7 cellular contexts compared by ENCODE assay signal in genomic region chr1:145161046-145161752, GRCh38.
A peak's percentile ranks its signal among the peaks of the same experiment; 100 is the strongest.
DNase-seq lines count a peak whose midpoint lies in the region; ATAC-seq and TF ChIP-seq lines count a peak whose summit lies in the region.
"Not testable (repeated sequence)": the region's sequence is repeated elsewhere in the genome, so short reads cannot be mapped to it uniquely, and the experiment has no call there.

No MANE protein-coding gene starts in this region.

- TF ChIP-seq CTCF in activated CD8-positive, alpha-beta T cell treated with anti-CD3 and anti-CD28 coated beads for 36 hours (IDR thresholded peaks at IDR 0.05); foreskin keratinocyte (conservative IDR thresholded peaks at IDR 0.05): not testable (repeated sequence)

- ATAC-seq in GM18520 (IDR thresholded peaks at IDR 0.05; ENCODE audit: unreplicated experiment) (peak; percentile 54), GM21423 (IDR thresholded peaks at IDR 0.05; ENCODE audit: unreplicated experiment) (peak; percentile 47), HG02870 (IDR thresholded peaks at IDR 0.05; ENCODE audit: unreplicated experiment) (peak; percentile 64), HG03469 (IDR thresholded peaks at IDR 0.05; ENCODE audit: unreplicated experiment) (peak; percentile 47), foreskin keratinocyte (peak; percentile 87), naive B cell (ENCODE audit: low read depth in 2 of 2) (peak; percentile 43 to 46)
- ATAC-seq in activated CD8-positive, alpha-beta T cell treated with anti-CD3 and anti-CD28 coated beads for 36 hours, result peak; percentile 79

- H3K4me3 Mint-ChIP-seq in activated CD8-positive, alpha-beta T cell treated with anti-CD3 and anti-CD28 coated beads for 36 hours; naive B cell: not testable (repeated sequence)

- H3K27ac ChIP-seq in foreskin keratinocyte, result not testable (repeated sequence)

- POLR2A ChIA-PET in activated CD8-positive, alpha-beta T cell treated with anti-CD3 and anti-CD28 coated beads for 36 hours (lab: Charles Lee), result not testable (repeated sequence)

- not testable (repeated sequence) for H3K36me3 Mint-ChIP-seq in activated CD8-positive, alpha-beta T cell treated with anti-CD3 and anti-CD28 coated beads for 36 hours (ENCODE audit: low read depth); naive B cell

- not testable (repeated sequence) for DNase-seq in activated CD8-positive, alpha-beta T cell treated with anti-CD3 and anti-CD28 coated beads for 36 hours; foreskin keratinocyte
- DNase-seq in naive B cell, result peak; percentile 31

- not testable (repeated sequence) for H3K4me1 ChIP-seq in foreskin keratinocyte

- H3K27me3 ChIP-seq in foreskin keratinocyte, result not testable (repeated sequence)

- intact Hi-C loops in activated CD8-positive, alpha-beta T cell treated with anti-CD3 and anti-CD28 coated beads for 36 hours (cut with micrococcal nuclease), result not testable (repeated sequence)

- not testable (repeated sequence) for H3K27me3 Mint-ChIP-seq in activated CD8-positive, alpha-beta T cell treated with anti-CD3 and anti-CD28 coated beads for 36 hours; naive B cell

- not testable (repeated sequence) for H3K4me1 Mint-ChIP-seq in activated CD8-positive, alpha-beta T cell treated with anti-CD3 and anti-CD28 coated beads for 36 hours (ENCODE audit: low read depth); naive B cell

- not testable (repeated sequence) for H3K9me3 Mint-ChIP-seq in activated CD8-positive, alpha-beta T cell treated with anti-CD3 and anti-CD28 coated beads for 36 hours; naive B cell

- CTCF ChIA-PET in activated CD8-positive, alpha-beta T cell treated with anti-CD3 and anti-CD28 coated beads for 36 hours (lab: Charles Lee), result not testable (repeated sequence)

- H3K27ac Mint-ChIP-seq in activated CD8-positive, alpha-beta T cell treated with anti-CD3 and anti-CD28 coated beads for 36 hours; naive B cell: not testable (repeated sequence)
